Comparison of ENCODE assay signal across 20 cellular contexts in the genomic region with DNA sequence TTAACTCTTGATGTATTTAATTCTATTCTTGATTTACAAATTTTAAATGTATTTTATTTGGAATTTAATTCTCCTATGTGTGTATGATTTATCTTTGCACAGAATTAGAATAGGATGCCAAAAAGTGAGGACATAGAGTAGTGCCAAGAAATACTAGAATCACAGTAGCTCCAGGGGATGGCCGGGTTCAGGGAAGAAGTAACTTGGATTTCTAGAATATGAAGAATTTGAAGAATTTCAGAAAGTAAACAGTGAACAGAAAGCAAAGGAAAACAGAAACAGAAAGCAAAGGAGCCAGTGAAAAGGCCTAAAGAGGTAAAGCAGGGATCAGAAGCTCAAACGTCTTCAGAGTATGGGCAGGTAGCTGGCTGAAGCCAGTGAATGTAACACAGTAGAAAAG.
DNase-seq lines count a peak whose midpoint lies in the region; ATAC-seq and TF ChIP-seq lines count a peak whose summit lies in the region.
"Had no signal": no experiment of that assay in that cellular context is flagged by ENCODE, and none has a peak within 500 bp of the region (broad histone marks: within the 10 kb centered on the region; RNA-seq: fewer than 3 reads in every experiment).

No MANE protein-coding gene starts in this region.

- H2BK120ac ChIP-seq in IMR-90 (ENCODE audit: low read depth, low read length): 0 out of 2 replicates have a peak overlapping the region, but pooled peaks have one; percentile 14

- H4K20me1 ChIP-seq in IMR-90 (ENCODE audit: insufficient read depth, low read length): no peaks in the 10 kb centered on the region

- no peak overlapping the region for H3K18ac ChIP-seq in IMR-90 (ENCODE audit: low read depth, low read length)

- H3K4me3 Mint-ChIP-seq in chondrocyte (ENCODE audit: unreplicated experiment): peak overlapping the region; percentile 3
- no peak overlapping the region for H3K4me3 Mint-ChIP-seq in nephron
- H3K4me3 Mint-ChIP-seq: CD4-positive, CD25-positive, alpha-beta regulatory T cell had no signal

- H3K4me3 ChIP-seq in IMR-90 (ENCODE audit: insufficient read depth, low read depth, low read length): no peak overlapping the region
- H3K4me3 ChIP-seq: Peyer's patch had no signal

- CTCF ChIA-PET in IMR-90 (lab: Yijun Ruan, JAX): interaction anchor here (0.7 kb wide), 2 partner anchors 15 to 335 kb away, joined by 3 read pairs; no protein-coding TSS in a partner anchor

- H3K27ac Mint-ChIP-seq in chondrocyte (ENCODE audit: unreplicated experiment) (peak overlapping the region; percentile 76), nephron (peak overlapping the region; percentile 5 to 27 (median 7))
- H3K27ac Mint-ChIP-seq: CD4-positive, CD25-positive, alpha-beta regulatory T cell had no signal

- H3K14ac ChIP-seq in IMR-90 (replicated peaks; ENCODE audit: low read depth, low read length): no peak overlapping the region

- no CpG with 5 or more reads among the region's 2 CpGs for WGBS in IMR-90 (ENCODE audit: extremely low coverage in 2 of 2, insufficient read length in 1 of 2), 2 experiments

- no peaks in the 10 kb centered on the region for H3K9me3 ChIP-seq in IMR-90 (ENCODE audit: control insufficient read depth, insufficient read depth, low read length)
- H3K9me3 ChIP-seq: Peyer's patch had no signal

- no peak overlapping the region for H3K4me2 ChIP-seq in IMR-90 (ENCODE audit: low read depth, low read length)

- no peak overlapping the region for H3K4ac ChIP-seq in IMR-90 (ENCODE audit: low read depth, low read length)

- POLR2A ChIA-PET in IMR-90 (lab: Charles Lee; ENCODE audit: unreplicated experiment): no interaction called here

- H3K4me1 Mint-ChIP-seq in chondrocyte (ENCODE audit: low read depth): peaks cover 74% of the 10 kb centered on the region
- H3K4me1 Mint-ChIP-seq in nephron: peaks cover 30% of the 10 kb centered on the region
- H3K4me1 Mint-ChIP-seq: CD4-positive, CD25-positive, alpha-beta regulatory T cell had no signal

- no peak overlapping the region for H2BK5ac ChIP-seq in IMR-90 (ENCODE audit: low read depth, low read length, poor library complexity, severe bottlenecking)

- ATAC-seq in IMR-90 (ENCODE audit: low read depth): no peak
- ATAC-seq in sciatic nerve: no peak
- ATAC-seq: SK-N-SH treated with all-trans-retinoic acid at 6 μM for 48 hours had no signal

- DNase-seq in AG20443 (ENCODE audit: low spot score): peak; percentile 1
- no peak for DNase-seq in IMR-90
- no peak for DNase-seq in chondrocyte (ENCODE audit: low spot score)
- no peak for DNase-seq in activated gamma-delta T cell (lab: John Stamatoyannopoulos, UW)
- no peak for DNase-seq in D341Med (ENCODE audit: low spot score)
- no peak for DNase-seq in DMS53 treated with DMSO at 0.1 percent for 48 hours (lab: John Stamatoyannopoulos, UW; ENCODE audit: unreplicated experiment)
- no peak for DNase-seq in sciatic nerve (ENCODE audit: low spot score)
- DNase-seq: AML-193; Calu3; CD4-positive, CD25-positive, alpha-beta regulatory T cell; DMS79 treated with DMSO at 0.1 percent for 48 hours; H7; NCI-H1105; NCI-H187; NCI-H446; NCI-H748 treated with DMSO at 0.1 percent for 48 hours; Peyer's patch; SHP77 had no signal

- no peak overlapping the region for H3K56ac ChIP-seq in IMR-90 (ENCODE audit: extremely low read depth, insufficient read depth, low read length)

- intact Hi-C loops in IMR-90 (cut with micrococcal nuclease) (no loop called here), sciatic nerve (cut with DNase I) (no loop called here)

- H2AFZ ChIP-seq in IMR-90 (replicated peaks; ENCODE audit: low read length, poor library complexity): no peak overlapping the region

- no peaks in the 10 kb centered on the region for H3K36me3 Mint-ChIP-seq in chondrocyte (ENCODE audit: low read depth)
- H3K36me3 Mint-ChIP-seq in nephron (ENCODE audit: low read depth): no peaks in the 10 kb centered on the region
- H3K36me3 Mint-ChIP-seq: CD4-positive, CD25-positive, alpha-beta regulatory T cell had no signal

- H2AK5ac ChIP-seq in IMR-90 (ENCODE audit: low read depth, low read length): no peak overlapping the region

- no TSS peak for BruUV-seq in IMR-90 (replicated peaks; lab: Mats Ljungman, UMichigan)

- H4K5ac ChIP-seq in IMR-90 (ENCODE audit: low read depth, low read length): no peak overlapping the region

- no peak overlapping the region for H3K9ac ChIP-seq in IMR-90 (ENCODE audit: low read depth, low read length)

- no peaks in the 10 kb centered on the region for H3K4me1 ChIP-seq in IMR-90 (ENCODE audit: control insufficient read depth, insufficient read depth, low read length)
- H3K4me1 ChIP-seq: Peyer's patch had no signal

- H3K36me3 ChIP-seq in IMR-90 (ENCODE audit: control insufficient read depth, insufficient read depth, low read length): no peaks in the 10 kb centered on the region
- H3K36me3 ChIP-seq: Peyer's patch had no signal

- no peak overlapping the region for H2AK9ac ChIP-seq in IMR-90 (replicated peaks; ENCODE audit: low read depth, low read length, poor library complexity)

- no peak overlapping the region; the same call in 1 of the 2 replicates for H2BK20ac ChIP-seq in IMR-90 (ENCODE audit: low read depth, low read length)

- H3K27me3 Mint-ChIP-seq in chondrocyte (ENCODE audit: low read depth) (no peaks in the 10 kb centered on the region), nephron (ENCODE audit: low read depth) (no peaks in the 10 kb centered on the region)
- H3K27me3 Mint-ChIP-seq: CD4-positive, CD25-positive, alpha-beta regulatory T cell had no signal

- H4K91ac ChIP-seq in IMR-90 (ENCODE audit: insufficient read depth, low read depth, low read length): no peak overlapping the region

- H3K27me3 ChIP-seq in IMR-90 (ENCODE audit: control insufficient read depth, insufficient read depth, low read length): no peaks in the 10 kb centered on the region
- H3K27me3 ChIP-seq: Peyer's patch had no signal

- H3K9me3 Mint-ChIP-seq in chondrocyte (ENCODE audit: low read depth): no peaks in the 10 kb centered on the region
- H3K9me3 Mint-ChIP-seq in nephron: no peaks in the 10 kb centered on the region

- TF ChIP-seq CTCF in IMR-90 (conservative IDR thresholded peaks at IDR 0.05; ENCODE audit: low read depth, low read length): no peak
- no peak for TF ChIP-seq CTCF in chondrocyte (IDR thresholded peaks at IDR 0.05)
- TF ChIP-seq CTCF in nephron (IDR thresholded peaks at IDR 0.05; ENCODE audit: unreplicated experiment in 3 of 3): no peak

- TF ChIP-seq RAD21 in IMR-90 (IDR thresholded peaks at IDR 0.05; ENCODE audit: low read length): no peak

- no peak overlapping the region for H3K27ac ChIP-seq in IMR-90 (ENCODE audit: insufficient read depth, low read length)
- H3K27ac ChIP-seq: Peyer's patch had no signal

- H3K23ac ChIP-seq in IMR-90 (ENCODE audit: low read depth, low read length): no peak overlapping the region

- dilution Hi-C loops in IMR-90 (cut with HindIII; ENCODE audit: low sequenced_read_pairs, unreplicated experiment): no loop called here

- in situ Hi-C loops in IMR-90 (cut with MboI; ENCODE audit: low sequenced_read_pairs): no loop called here

- H4K8ac ChIP-seq in IMR-90 (ENCODE audit: low read depth in 2 of 2, low read length in 2 of 2): no peak overlapping the region

- TF ChIP-seq POLR2A in IMR-90 (IDR thresholded peaks at IDR 0.05; ENCODE audit: low read depth, low read length): no peak

- H3K79me1 ChIP-seq in IMR-90 (ENCODE audit: low read depth in 1 of 2, low read length in 2 of 2): no peaks in the 10 kb centered on the region

- no peak overlapping the region for H2BK15ac ChIP-seq in IMR-90 (ENCODE audit: low read depth, low read length)

- H3K9me1 ChIP-seq in IMR-90 (ENCODE audit: insufficient read depth, low read length): no peaks in the 10 kb centered on the region

TF ChIP-seq in IMR-90, 13 proteins besides CTCF, POLR2A, EP300 and RAD21:
- no peak for TF ChIP-seq BHLHE40 (IDR thresholded peaks at IDR 0.05; ENCODE audit: low read depth, low read length)
- no peak for TF ChIP-seq SMC3 (IDR thresholded peaks at IDR 0.05; ENCODE audit: low read depth, low read length)
- no peak for TF ChIP-seq MAZ (IDR thresholded peaks at IDR 0.05; ENCODE audit: borderline replicate concordance, low read depth, low read length)
- TF ChIP-seq CHD1 (IDR thresholded peaks at IDR 0.05; ENCODE audit: low read depth, low read length): no peak
- no peak for TF ChIP-seq RFX5 (IDR thresholded peaks at IDR 0.05; ENCODE audit: low read depth, low read length)
- TF ChIP-seq, protein P1, sequence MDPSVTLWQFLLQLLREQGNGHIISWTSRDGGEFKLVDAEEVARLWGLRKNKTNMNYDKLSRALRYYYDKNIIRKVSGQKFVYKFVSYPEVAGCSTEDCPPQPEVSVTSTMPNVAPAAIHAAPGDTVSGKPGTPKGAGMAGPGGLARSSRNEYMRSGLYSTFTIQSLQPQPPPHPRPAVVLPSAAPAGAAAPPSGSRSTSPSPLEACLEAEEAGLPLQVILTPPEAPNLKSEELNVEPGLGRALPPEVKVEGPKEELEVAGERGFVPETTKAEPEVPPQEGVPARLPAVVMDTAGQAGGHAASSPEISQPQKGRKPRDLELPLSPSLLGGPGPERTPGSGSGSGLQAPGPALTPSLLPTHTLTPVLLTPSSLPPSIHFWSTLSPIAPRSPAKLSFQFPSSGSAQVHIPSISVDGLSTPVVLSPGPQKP (IDR thresholded peaks at IDR 0.05; ENCODE audit: borderline replicate concordance, low read depth, low read length): no peak
- TF ChIP-seq FOS (IDR thresholded peaks at IDR 0.05; ENCODE audit: low read depth, low read length): no peak
- TF ChIP-seq NFE2L2 (IDR thresholded peaks at IDR 0.05; ENCODE audit: low read depth, low read length): no peak
- TF ChIP-seq RCOR1 (IDR thresholded peaks at IDR 0.05; ENCODE audit: insufficient replicate concordance, low read length): no peak
- no peak for TF ChIP-seq MAFK (IDR thresholded peaks at IDR 0.05; ENCODE audit: low read depth, low read length)
- TF ChIP-seq CEBPB (IDR thresholded peaks at IDR 0.05; ENCODE audit: low read depth, low read length): no peak
- no peak for TF ChIP-seq MXI1 (IDR thresholded peaks at IDR 0.05; ENCODE audit: borderline replicate concordance, low read depth, low read length)
- TF ChIP-seq, protein P2, sequence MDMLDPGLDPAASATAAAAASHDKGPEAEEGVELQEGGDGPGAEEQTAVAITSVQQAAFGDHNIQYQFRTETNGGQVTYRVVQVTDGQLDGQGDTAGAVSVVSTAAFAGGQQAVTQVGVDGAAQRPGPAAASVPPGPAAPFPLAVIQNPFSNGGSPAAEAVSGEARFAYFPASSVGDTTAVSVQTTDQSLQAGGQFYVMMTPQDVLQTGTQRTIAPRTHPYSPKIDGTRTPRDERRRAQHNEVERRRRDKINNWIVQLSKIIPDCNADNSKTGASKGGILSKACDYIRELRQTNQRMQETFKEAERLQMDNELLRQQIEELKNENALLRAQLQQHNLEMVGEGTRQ (IDR thresholded peaks at IDR 0.05; ENCODE audit: low read depth, low read length): no peak
